ENCODE assay signal across 18 cellular contexts in genomic region chr4:159435561-159436023, GRCh38.
A peak's percentile ranks its signal among the peaks of the same experiment; 100 is the strongest.
DNase-seq lines count a peak whose midpoint lies in the region; ATAC-seq, FAIRE-seq and TF ChIP-seq lines count a peak whose summit lies in the region.
"Had no signal": no experiment of that assay in that cellular context is flagged by ENCODE, and none has a peak within 500 bp of the region (broad histone marks: within the 10 kb centered on the region; RNA-seq: fewer than 3 reads in every experiment).

No MANE protein-coding gene starts in this region.

- H2BK5ac ChIP-seq in H9 (ENCODE audit: insufficient read length, low read length): no peak overlapping the region

- peaks cover 0 to under 1% of the 10 kb centered on the region in 2 experiments; a peak in 3 of 4 replicates for H3K4me1 Mint-ChIP-seq in H9

- no peak overlapping the region for H3K56ac ChIP-seq in H9 (ENCODE audit: insufficient read length, low read depth, low read length)

- H4K20me1 ChIP-seq in H9 (ENCODE audit: control insufficient read depth, insufficient read depth, insufficient read length): no peaks in the 10 kb centered on the region

- H4K91ac ChIP-seq in H9 (ENCODE audit: insufficient read length, low read depth, low read length): no peak overlapping the region

- H3K23ac ChIP-seq in H9 (ENCODE audit: insufficient read length, low read depth, low read length): no peak overlapping the region

- TF ChIP-seq CTCF in NB4 (IDR thresholded peaks at IDR 0.05; ENCODE audit: low read depth, low read length) (no peak), foreskin keratinocyte (conservative IDR thresholded peaks at IDR 0.05) (no peak), foreskin fibroblast (IDR thresholded peaks at IDR 0.05; ENCODE audit: low read depth, low read length) (no peak), H9 (conservative IDR thresholded peaks at IDR 0.05) (no peak)

- no peaks in the 10 kb centered on the region for H3K27me3 Mint-ChIP-seq in H9 (ENCODE audit: low read depth)

- no peak overlapping the region for H4K5ac ChIP-seq in H9 (ENCODE audit: insufficient read length, low read depth, low read length)

- no peaks in the 10 kb centered on the region for H3K27me3 ChIP-seq in foreskin keratinocyte
- H3K27me3 ChIP-seq in H9 (ENCODE audit: insufficient read depth, low read length): no peaks in the 10 kb centered on the region
- H3K27me3 ChIP-seq: adrenal gland, suprapubic skin had no signal

- no peak overlapping the region for H2AK5ac ChIP-seq in H9 (ENCODE audit: insufficient read length, low read length)

- H4K8ac ChIP-seq in H9 (replicated peaks; ENCODE audit: insufficient read length, low read depth, low read length): no peak overlapping the region

- H2BK120ac ChIP-seq in H9 (ENCODE audit: low read depth, low read length, poor library complexity, severe bottlenecking): no peak overlapping the region

- no peaks in the 10 kb centered on the region for H3K36me3 Mint-ChIP-seq in H9 (ENCODE audit: insufficient read depth in 1 of 3, low read depth in 3 of 3)

- H3K4me3 ChIP-seq in NB4 (ENCODE audit: low read depth, low read length) (no peak overlapping the region), foreskin fibroblast (ENCODE audit: low read depth in 1 of 2, low read length in 2 of 2) (no peak overlapping the region)
- H3K4me3 ChIP-seq: adrenal gland, suprapubic skin had no signal

- H2AFZ ChIP-seq in H9 (ENCODE audit: low read length): no peak overlapping the region

- H2BK12ac ChIP-seq in H9 (ENCODE audit: insufficient read length, low read depth, low read length): no peak overlapping the region

- no peaks in the 10 kb centered on the region for H3K9me3 Mint-ChIP-seq in H9
- H3K9me3 Mint-ChIP-seq: effector memory CD8-positive, alpha-beta T cell had no signal

- H3K79me1 ChIP-seq in H9 (ENCODE audit: insufficient read depth, low read depth, low read length, poor library complexity, severe bottlenecking): no peaks in the 10 kb centered on the region

- H3K4me3 Mint-ChIP-seq in H9: no peak overlapping the region
- H3K4me3 Mint-ChIP-seq: effector memory CD8-positive, alpha-beta T cell had no signal

- no peak overlapping the region for H3K4ac ChIP-seq in H9 (ENCODE audit: low read depth, low read length)

- peak overlapping the region; percentile 44 for H3K27ac ChIP-seq in foreskin keratinocyte
- no peak overlapping the region for H3K27ac ChIP-seq in H9 (ENCODE audit: insufficient read length, low read depth, low read length)
- H3K27ac ChIP-seq: adrenal gland had no signal

- DNase-seq in GM12891 (ENCODE audit: insufficient read length, low spot score) (no peak), NB4 (ENCODE audit: low read depth) (peak; percentile 6), foreskin keratinocyte (no peak), foreskin fibroblast (no peak), H9 (no peak)
- DNase-seq: activated CD8-positive, alpha-beta memory T cell treated with anti-CD3 and anti-CD28 coated beads, Interleukin-2, amount 50 U/mL, for 48 hours; adrenal gland; effector memory CD8-positive, alpha-beta T cell; MV-4-11; NCI-H2227 treated with DMSO at 0.1 percent for 48 hours; small intestine had no signal

- TF ChIP-seq POLR2A in GM12891 (IDR thresholded peaks at IDR 0.05; ENCODE audit: low read depth, low read length): no peak
- no peak for TF ChIP-seq POLR2A in NB4 (IDR thresholded peaks at IDR 0.05; ENCODE audit: extremely low read depth, insufficient read length)

- H3K79me2 ChIP-seq in H9 (ENCODE audit: insufficient read depth, low read length): no peaks in the 10 kb centered on the region

- H3K14ac ChIP-seq in H9 (ENCODE audit: insufficient read depth, low read length): no peak overlapping the region

- FAIRE-seq in GM12891 (lab: Jason Lieb, UNC): peak; percentile 23
- FAIRE-seq: RCC 7860, small intestine, TTC549 had no signal

- no peak overlapping the region for H3T11ph ChIP-seq in H9 (ENCODE audit: low read length)

- H3K4me1 ChIP-seq in foreskin keratinocyte (peaks cover 14% of the 10 kb centered on the region), H9 (ENCODE audit: insufficient read depth, low read length) (no peaks in the 10 kb centered on the region; the same call in 1 of the 2 replicates)
- H3K4me1 ChIP-seq: adrenal gland had no signal

- H2BK15ac ChIP-seq in H9 (ENCODE audit: low read depth, low read length): no peak overlapping the region

- no peak overlapping the region for H3K9ac ChIP-seq in H9 (ENCODE audit: extremely low read depth, insufficient read length, low read length)

- no CpG with 5 or more reads among the region's 3 CpGs for WGBS in H9 (ENCODE audit: extremely low coverage, insufficient read length, low lambda C conversion rate)

- no peak overlapping the region for H3K4me2 ChIP-seq in H9 (ENCODE audit: insufficient read depth, insufficient read length, low read length)

- H3K9me3 ChIP-seq in H9 (ENCODE audit: control insufficient read depth, low read depth, low read length): no peaks in the 10 kb centered on the region
- H3K9me3 ChIP-seq: adrenal gland, suprapubic skin had no signal

- no peak overlapping the region for H3K27ac Mint-ChIP-seq in H9
- H3K27ac Mint-ChIP-seq: effector memory CD8-positive, alpha-beta T cell had no signal

- H2BK20ac ChIP-seq in H9 (ENCODE audit: low read depth, low read length, poor library complexity, severe bottlenecking): no peak overlapping the region

- ATAC-seq in GM19438 (IDR thresholded peaks at IDR 0.05; ENCODE audit: low read depth, unreplicated experiment): peak; percentile 57
- ATAC-seq in foreskin keratinocyte: no peak
- ATAC-seq in activated CD4-positive, CD25-positive, alpha-beta regulatory T cell treated with anti-CD3 and anti-CD28 coated beads, Interleukin-2, amount 50 U/mL, for 24 hours: no peak
- ATAC-seq in GM18517 (IDR thresholded peaks at IDR 0.05; ENCODE audit: unreplicated experiment): no peak
- ATAC-seq: effector memory CD8-positive, alpha-beta T cell; left lobe of liver had no signal

- H3K23me2 ChIP-seq in H9 (ENCODE audit: insufficient read length, low read depth, low read length, poor library complexity, severe bottlenecking): no peaks in the 10 kb centered on the region

- H3K18ac ChIP-seq in H9 (ENCODE audit: insufficient read length, low read depth, low read length): no peak overlapping the region

TF ChIP-seq in GM12891, 5 proteins besides CTCF, POLR2A, EP300 and RAD21:
- TF ChIP-seq POLR2AphosphoS5 (IDR thresholded peaks at IDR 0.05; ENCODE audit: low read depth, low read length): no peak
- no peak for TF ChIP-seq SPI1 (IDR thresholded peaks at IDR 0.05; ENCODE audit: low read depth, low read length)
- no peak for TF ChIP-seq TAF1 (IDR thresholded peaks at IDR 0.05; ENCODE audit: low read depth, low read length)
- no peak for TF ChIP-seq PAX5 (IDR thresholded peaks at IDR 0.05; ENCODE audit: insufficient read depth, low read length, severe bottlenecking)
- no peak for TF ChIP-seq POU2F2 (IDR thresholded peaks at IDR 0.05; ENCODE audit: low read depth, low read length)
